In genomic region chr19:18990128-18990708, GRCh38 we compare ENCODE assay signal across 20 cellular contexts. TPM values are rescaled to one million over a fixed set of nuclear protein-coding genes. Genes with fewer than 3 reads are reported as not detected.
DNase-seq lines count a peak whose midpoint lies in the region; ATAC-seq, FAIRE-seq and TF ChIP-seq lines count a peak whose summit lies in the region.
"Had no signal": no experiment of that assay in that cellular context is flagged by ENCODE, and none has a peak within 500 bp of the region (broad histone marks: within the 10 kb centered on the region; RNA-seq: fewer than 3 reads in every experiment).

No MANE protein-coding gene starts in this region.

- no peak for TF ChIP-seq EP300 in K562 (IDR thresholded peaks at IDR 0.05; ENCODE audit: low read length)

- TF ChIP-seq POLR2A in K562 (conservative IDR thresholded peaks at IDR 0.05) = peak; percentile 66

- intact Hi-C loops in K562 (cut with micrococcal nuclease) = no loop called here
- intact Hi-C loops in mammary epithelial cell (cut with micrococcal nuclease) = no loop called here

- BruUV-seq in K562 (replicated peaks; lab: Mats Ljungman, UMichigan) = no TSS peak
- BruUV-seq in mammary epithelial cell (replicated peaks; lab: Mats Ljungman, UMichigan) = no TSS peak

- no peak for TF ChIP-seq CTCF in HEK293 (tag by site-specific recombination; IDR thresholded peaks at IDR 0.05)
- no peak for TF ChIP-seq CTCF in K562 (IDR thresholded peaks at IDR 0.05 in 2 of 3, conservative IDR thresholded peaks at IDR 0.05 in 1 of 3; ENCODE audit: insufficient read depth in 2 of 3, low read depth in 1 of 3, low read length in 3 of 3)
- TF ChIP-seq CTCF in mammary epithelial cell (conservative IDR thresholded peaks at IDR 0.05 in 1 of 2, IDR thresholded peaks at IDR 0.05 in 1 of 2; ENCODE audit: extremely low read depth in 1 of 2, insufficient read depth in 1 of 2, low read depth in 1 of 2, low read length in 2 of 2) = no peak

- WGBS in K562 (ENCODE audit: insufficient coverage, low coverage, missing lambda C conversion rate) = 68% methylated on average over 5 of the region's 5 CpGs
- WGBS in mammary epithelial cell (ENCODE audit: low coverage, missing lambda C conversion rate) = 97% methylated on average over 4 of the region's 5 CpGs

- ATAC-seq in activated CD8-positive, alpha-beta memory T cell treated with anti-CD3 and anti-CD28 coated beads, Interleukin-2, amount 10 ng/mL, durations not matched to agents 7 days and 5 days = peak; percentile 18
- peak; percentile 17 for ATAC-seq in K562
- peak; percentile 20 for ATAC-seq in stimulated activated naive CD8-positive, alpha-beta T cell treated with anti-CD3 and anti-CD28 coated beads, Interleukin-15, Interleukin-2, amounts not matched to agents 100 U/mL and 50 U/mL, for 24 hours

- H3K9ac ChIP-seq in K562 (ENCODE audit: insufficient read depth in 1 of 2, low read depth in 2 of 2, low read length in 2 of 2) (0 out of 4 replicates have a peak overlapping the region, but pooled peaks of 1 of the 2 experiments have one; percentile 29), mammary epithelial cell (ENCODE audit: insufficient read depth, low read length) (no peak overlapping the region)

- H3K4me3 Mint-ChIP-seq in activated CD8-positive, alpha-beta memory T cell treated with anti-CD3 and anti-CD28 coated beads, Interleukin-2, amount 10 ng/mL, durations not matched to agents 7 days and 5 days = no peak overlapping the region

- H3K9me1 ChIP-seq in K562 (ENCODE audit: control insufficient read depth, insufficient read depth, low read length) = no peaks in the 10 kb centered on the region

- CTCF ChIA-PET in activated CD8-positive, alpha-beta memory T cell treated with anti-CD3 and anti-CD28 coated beads, Interleukin-2, amount 10 ng/mL, durations not matched to agents 7 days and 5 days (lab: Charles Lee) = no interaction called here
- CTCF ChIA-PET in HEK293 (lab: Yijun Ruan, JAX) = no interaction called here
- CTCF ChIA-PET in K562 (lab: Yijun Ruan, JAX; ENCODE audit: low intra/inter-chr PET ratio) = no interaction called here
- CTCF ChIA-PET in mammary epithelial cell (lab: Charles Lee; ENCODE audit: low non-redundant PET) = no interaction called here

- peaks cover 18% of the 10 kb centered on the region for H3K36me3 Mint-ChIP-seq in activated CD8-positive, alpha-beta memory T cell treated with anti-CD3 and anti-CD28 coated beads, Interleukin-2, amount 10 ng/mL, durations not matched to agents 7 days and 5 days

- H3K4me1 ChIP-seq in HEK293 (ENCODE audit: control insufficient read depth, insufficient read depth, low read length) (no peaks in the 10 kb centered on the region), K562 (replicated peaks in 1 of 2; ENCODE audit: control insufficient read depth in 2 of 2, insufficient read depth in 2 of 2, low read length in 2 of 2) (peaks cover 0 to 9% of the 10 kb centered on the region in 2 experiments; a peak in 1 of 5 replicates), mammary epithelial cell (ENCODE audit: insufficient read depth, low read length) (peaks cover 3% of the 10 kb centered on the region)
- H3K4me1 ChIP-seq: HAP-1 had no signal

- no peaks in the 10 kb centered on the region for H3K4me1 Mint-ChIP-seq in activated CD8-positive, alpha-beta memory T cell treated with anti-CD3 and anti-CD28 coated beads, Interleukin-2, amount 10 ng/mL, durations not matched to agents 7 days and 5 days

- no peak overlapping the region for H3K4me3 ChIP-seq in HEK293 (ENCODE audit: low read depth, low read length)
- no peak overlapping the region for H3K4me3 ChIP-seq in K562
- H3K4me3 ChIP-seq in mammary epithelial cell (replicated peaks in 1 of 3; ENCODE audit: insufficient read depth in 1 of 3, low read depth in 2 of 3, low read length in 3 of 3) = no peak overlapping the region
- H3K4me3 ChIP-seq: BLaER1 treated with 17β-estradiol and CSF1 and Interleukin-3, amounts not matched to agents 10 nM and 100 nM; HAP-1 had no signal

- H3K27ac Mint-ChIP-seq in activated CD8-positive, alpha-beta memory T cell treated with anti-CD3 and anti-CD28 coated beads, Interleukin-2, amount 10 ng/mL, durations not matched to agents 7 days and 5 days = no peak overlapping the region

- H3K36me3 ChIP-seq in HEK293 (ENCODE audit: control insufficient read depth in 2 of 2, insufficient read depth in 1 of 2, low read length in 2 of 2) (peaks cover 9 to 40% of the 10 kb centered on the region in 2 experiments; a peak in 2 of 3 replicates), K562 (ENCODE audit: control insufficient read depth, insufficient read depth, low read length) (peaks cover 40% of the 10 kb centered on the region; the same call in 2 of the 3 replicates), mammary epithelial cell (ENCODE audit: insufficient read depth, low read length) (peaks cover 10% of the 10 kb centered on the region)

- no peak for FAIRE-seq in K562 (lab: Jason Lieb, UNC)
- FAIRE-seq: A204.1, GM19239 had no signal

- dilution Hi-C loops in mammary epithelial cell (cut with HindIII; ENCODE audit: low sequenced_read_pairs) = loop anchor here (5.0 kb wide), 2 partner anchors 33 to 37 kb away; no protein-coding TSS in a partner anchor

- peaks cover 11% of the 10 kb centered on the region for H3K27me3 Mint-ChIP-seq in activated CD8-positive, alpha-beta memory T cell treated with anti-CD3 and anti-CD28 coated beads, Interleukin-2, amount 10 ng/mL, durations not matched to agents 7 days and 5 days

- no peak for DNase-seq in activated CD8-positive, alpha-beta memory T cell treated with anti-CD3 and anti-CD28 coated beads, Interleukin-2, amount 10 ng/mL, durations not matched to agents 7 days and 5 days
- no peak for DNase-seq in activated CD8-positive, alpha-beta memory T cell treated with anti-CD3 and anti-CD28 coated beads, Interleukin-2, amount 50 U/mL, for 48 hours
- no peak for DNase-seq in K562 (ENCODE audit: extremely low read depth in 1 of 4, low spot score in 3 of 4)
- no peak for DNase-seq in stimulated activated naive CD8-positive, alpha-beta T cell treated with anti-CD3 and anti-CD28 coated beads, Interleukin-15, Interleukin-2, amounts not matched to agents 100 U/mL and 50 U/mL, for 24 hours
- DNase-seq in mammary epithelial cell = no peak
- no peak for DNase-seq in NCI-H1105 (lab: John Stamatoyannopoulos, UW)
- no peak for DNase-seq in NCI-H1436 treated with DMSO at 0.1 percent for 48 hours (lab: John Stamatoyannopoulos, UW)
- DNase-seq: GF-D8; IMR-90; NCI-H1105 treated with DMSO at 0.1 percent for 48 hours; NCI-H187; NCI-H345; NCI-H526; NK-92 treated with Interleukin-12 subunit alpha and Interleukin-12 subunit beta, amount 100 ng/mL, for 24 hours; OCI-M1 had no signal

- H3K79me2 ChIP-seq in K562 (ENCODE audit: control insufficient read depth, insufficient read depth, low read length) = no peaks in the 10 kb centered on the region
- H3K79me2 ChIP-seq in mammary epithelial cell (ENCODE audit: insufficient read depth, low read length) = no peaks in the 10 kb centered on the region

- no peak overlapping the region for H3K27ac ChIP-seq in HEK293 (ENCODE audit: extremely low read depth, low read depth, low read length)
- no peak overlapping the region for H3K27ac ChIP-seq in K562 (ENCODE audit: extremely low read depth, low read depth, low read length)
- H3K27ac ChIP-seq in mammary epithelial cell (ENCODE audit: insufficient read depth, low read depth, low read length) = no peak overlapping the region
- H3K27ac ChIP-seq: BLaER1 treated with 17β-estradiol and CSF1 and Interleukin-3, amounts not matched to agents 10 nM and 100 nM had no signal

- H3K4me2 ChIP-seq in K562 (ENCODE audit: insufficient read depth, low read length) (no peak overlapping the region), mammary epithelial cell (ENCODE audit: insufficient read depth, low read depth, low read length) (no peak overlapping the region)
- H3K4me2 ChIP-seq: BLaER1 treated with 17β-estradiol and CSF1 and Interleukin-3, amounts not matched to agents 10 nM and 100 nM had no signal

- POLR2A ChIA-PET in HEK293 (lab: Yijun Ruan, JAX) = interaction anchor here (0.6 to 1.1 kb wide), 2 partner anchors 19 to 131 kb away, joined by 3 read pairs; no protein-coding TSS in a partner anchor
- POLR2A ChIA-PET in K562 (lab: Yijun Ruan, JAX) = interaction anchor here (0.6 kb wide), 2 partner anchors 100 to 124 kb away, joined by 3 read pairs; no protein-coding TSS in a partner anchor

- no peaks in the 10 kb centered on the region for H3K9me3 Mint-ChIP-seq in activated CD8-positive, alpha-beta memory T cell treated with anti-CD3 and anti-CD28 coated beads, Interleukin-2, amount 10 ng/mL, durations not matched to agents 7 days and 5 days (ENCODE audit: low read depth)

- TF ChIP-seq RAD21 in K562 (CRISPR knock-in tag; conservative IDR thresholded peaks at IDR 0.05 in 1 of 2, IDR thresholded peaks at IDR 0.05 in 1 of 2) = no peak

- H2AFZ ChIP-seq in K562 (ENCODE audit: low read depth, low read length) (no peak overlapping the region), mammary epithelial cell (ENCODE audit: low read depth, low read length) (no peak overlapping the region)

- H3K9me3 ChIP-seq in HEK293 (ENCODE audit: control insufficient read depth, insufficient read depth, low read depth, low read length) (no peaks in the 10 kb centered on the region), K562 (replicated peaks; ENCODE audit: control insufficient read depth, insufficient read depth, low read depth, low read length) (no peaks in the 10 kb centered on the region), mammary epithelial cell (replicated peaks; ENCODE audit: insufficient read depth, low read length) (no peaks in the 10 kb centered on the region)
- H3K9me3 ChIP-seq: BLaER1 treated with 17β-estradiol and CSF1 and Interleukin-3, amounts not matched to agents 10 nM and 100 nM; HAP-1 had no signal

- in situ Hi-C loops in K562 (cut with MboI) = no loop called here
- in situ Hi-C loops in mammary epithelial cell (cut with MboI; ENCODE audit: low sequenced_read_pairs in 2 of 2) = no loop called here

- H4K20me1 ChIP-seq in K562 (replicated peaks; ENCODE audit: control insufficient read depth, insufficient read depth, low read length) (peaks cover 7% of the 10 kb centered on the region; the same call in 1 of the 2 replicates), mammary epithelial cell (ENCODE audit: insufficient read depth, low read length) (no peaks in the 10 kb centered on the region)

- H3K27me3 ChIP-seq in K562 (ENCODE audit: control insufficient read depth in 2 of 2, insufficient read depth in 2 of 2, low read length in 2 of 2) (peaks cover 0 to 3% of the 10 kb centered on the region in 2 experiments; a peak in 2 of 5 replicates), mammary epithelial cell (ENCODE audit: insufficient read depth, low read length) (no peaks in the 10 kb centered on the region)
- H3K27me3 ChIP-seq: BLaER1 treated with 17β-estradiol and CSF1 and Interleukin-3, amounts not matched to agents 10 nM and 100 nM had no signal

RNA-seq across cellular contexts. Expression of gene SUGP2, which starts 43.1 kb away (rescaled TPM):
- total RNA-seq in activated CD8-positive, alpha-beta memory T cell treated with anti-CD3 and anti-CD28 coated beads, Interleukin-2, amount 10 ng/mL, durations not matched to agents 7 days and 5 days = 100 to 1,000 TPM; 126 to 192 TPM
- total RNA-seq in K562 (2011; cell fraction: chromatin; rRNA removed; ENCODE audit: low replicate concordance) = 383 and 414 TPM in 2 replicates
- 210 and 215 TPM in 2 replicates for total RNA-seq in K562 (2011; cell fraction: nucleolus; rRNA removed)
- 214 and 219 TPM in 2 replicates for total RNA-seq in K562 (2011; cell fraction: nucleoplasm; rRNA removed)
- total RNA-seq in K562 (2014; rRNA removed) = 50.6 and 61.7 TPM in 2 replicates
- 63.1 and 70.8 TPM in 2 replicates for total RNA-seq in K562 (2014; rRNA removed; fragmentation: Illumina TruSeq; extraction: Trizol)
- 60.5 and 61.8 TPM in 2 replicates for total RNA-seq in K562 (2015; rRNA removed; fragmentation: Illumina TruSeq; extraction: Trizol)
- 96.4 and 97.5 TPM in 2 replicates for total RNA-seq in K562 (2021)
- 101 and 135 TPM in 2 replicates for polyA plus RNA-seq in K562 (2011; rRNA removed)
- polyA plus RNA-seq in K562 (2011; cell fraction: cytosol; rRNA removed) = 49.7 and 83.6 TPM in 2 replicates
- polyA plus RNA-seq in K562 (2011; cell fraction: nucleus; rRNA removed) = 318 and 368 TPM in 2 replicates
- polyA plus RNA-seq in K562 (2012) = 73.8 and 103 TPM in 2 replicates
- 82.8 and 89.9 TPM in 2 replicates for polyA plus RNA-seq in K562 (2014; fragmentation: Illumina TruSeq; extraction: Trizol)
- 10 to 100 TPM; 13.1 to 22.6 TPM for polyA plus RNA-seq in K562 (2014; fragmentation: Nextera tagmentation; extraction: Ambion mirVana)
- 93.0 and 120 TPM in 2 replicates for polyA plus RNA-seq in K562 (2014; rRNA removed)
- 58.5 and 77.2 TPM in 2 replicates for polyA minus RNA-seq in K562 (2011; rRNA and poly(A)+ RNA removed)
- 32.1 and 32.5 TPM in 2 replicates for polyA minus RNA-seq in K562 (2011; cell fraction: cytosol; rRNA and poly(A)+ RNA removed)
- polyA minus RNA-seq in K562 (2011; cell fraction: nucleus; rRNA and poly(A)+ RNA removed) = 80.9 and 135 TPM in 2 replicates
- total RNA-seq in mammary epithelial cell = 10 to 100 TPM; 34.0 to 59.5 TPM
- polyA plus RNA-seq in mammary epithelial cell = 28.1 TPM
- 38.5 TPM for polyA minus RNA-seq in mammary epithelial cell

RNA-seq across cellular contexts. Expression of gene ARMC6, which starts 43.2 kb away (rescaled TPM):
- total RNA-seq in activated CD8-positive, alpha-beta memory T cell treated with anti-CD3 and anti-CD28 coated beads, Interleukin-2, amount 10 ng/mL, durations not matched to agents 7 days and 5 days = 10 to 100 TPM; 30.8 to 39.0 TPM
- 30.4 and 88.7 TPM in 2 replicates for total RNA-seq in K562 (2011; cell fraction: chromatin; rRNA removed; ENCODE audit: low replicate concordance)
- total RNA-seq in K562 (2011; cell fraction: nucleolus; rRNA removed) = 63.9 and 75.1 TPM in 2 replicates
- total RNA-seq in K562 (2011; cell fraction: nucleoplasm; rRNA removed) = 40.5 and 41.2 TPM in 2 replicates
- total RNA-seq in K562 (2014; rRNA removed) = 93.4 and 116 TPM in 2 replicates
- total RNA-seq in K562 (2014; rRNA removed; fragmentation: Illumina TruSeq; extraction: Trizol) = 25.9 and 40.9 TPM in 2 replicates
- 62.3 and 63.9 TPM in 2 replicates for total RNA-seq in K562 (2015; rRNA removed; fragmentation: Illumina TruSeq; extraction: Trizol)
- total RNA-seq in K562 (2021) = 69.2 and 73.4 TPM in 2 replicates
- polyA plus RNA-seq in K562 (2011; rRNA removed) = 38.1 and 47.1 TPM in 2 replicates
- polyA plus RNA-seq in K562 (2011; cell fraction: cytosol; rRNA removed) = 48.2 and 88.3 TPM in 2 replicates
- polyA plus RNA-seq in K562 (2011; cell fraction: nucleus; rRNA removed) = 48.6 and 65.2 TPM in 2 replicates
- polyA plus RNA-seq in K562 (2012) = 53.4 and 54.5 TPM in 2 replicates
- 63.6 and 75.5 TPM in 2 replicates for polyA plus RNA-seq in K562 (2014; fragmentation: Illumina TruSeq; extraction: Trizol)
- 1 to 10 TPM; 2.1 to 5.4 TPM for polyA plus RNA-seq in K562 (2014; fragmentation: Nextera tagmentation; extraction: Ambion mirVana)
- 65.4 and 76.3 TPM in 2 replicates for polyA plus RNA-seq in K562 (2014; rRNA removed)
- polyA minus RNA-seq in K562 (2011; rRNA and poly(A)+ RNA removed) = 23.4 and 39.5 TPM in 2 replicates
- polyA minus RNA-seq in K562 (2011; cell fraction: cytosol; rRNA and poly(A)+ RNA removed) = 50.9 and 61.3 TPM in 2 replicates
- polyA minus RNA-seq in K562 (2011; cell fraction: nucleus; rRNA and poly(A)+ RNA removed) = 25.5 and 25.7 TPM in 2 replicates
- 10 to 100 TPM; 35.1 to 37.7 TPM for total RNA-seq in mammary epithelial cell
- 42.6 TPM for polyA plus RNA-seq in mammary epithelial cell
- 62.6 TPM for polyA minus RNA-seq in mammary epithelial cell

RNA-seq across cellular contexts. Expression of gene HOMER3, which starts 49.2 kb away (rescaled TPM):
- total RNA-seq in activated CD8-positive, alpha-beta memory T cell treated with anti-CD3 and anti-CD28 coated beads, Interleukin-2, amount 10 ng/mL, durations not matched to agents 7 days and 5 days = under 1 TPM in 1 of 2 experiments, not detected in 1; 0.26 TPM
- 9.9 and 22.2 TPM in 2 replicates for total RNA-seq in K562 (2011; cell fraction: chromatin; rRNA removed; ENCODE audit: low replicate concordance)
- total RNA-seq in K562 (2011; cell fraction: nucleolus; rRNA removed) = 12.0 and 12.4 TPM in 2 replicates
- total RNA-seq in K562 (2011; cell fraction: nucleoplasm; rRNA removed) = 9.1 and 12.6 TPM in 2 replicates
- total RNA-seq in K562 (2014; rRNA removed) = 4.2 and 6.8 TPM in 2 replicates
- 1.2 and 1.3 TPM in 2 replicates for total RNA-seq in K562 (2014; rRNA removed; fragmentation: Illumina TruSeq; extraction: Trizol)
- total RNA-seq in K562 (2015; rRNA removed; fragmentation: Illumina TruSeq; extraction: Trizol) = 1.5 and 2.7 TPM in 2 replicates
- 3.4 and 4.1 TPM in 2 replicates for total RNA-seq in K562 (2021)
- 5.1 and 10.3 TPM in 2 replicates for polyA plus RNA-seq in K562 (2011; rRNA removed)
- 9.6 and 10.5 TPM in 2 replicates for polyA plus RNA-seq in K562 (2011; cell fraction: cytosol; rRNA removed)
- 9.2 and 20.4 TPM in 2 replicates for polyA plus RNA-seq in K562 (2011; cell fraction: nucleus; rRNA removed)
- 2.4 and 5.5 TPM in 2 replicates for polyA plus RNA-seq in K562 (2012)
- 2.9 and 4.7 TPM in 2 replicates for polyA plus RNA-seq in K562 (2014; fragmentation: Illumina TruSeq; extraction: Trizol)
- not detected for polyA plus RNA-seq in K562 (2014; fragmentation: Nextera tagmentation; extraction: Ambion mirVana)
- polyA plus RNA-seq in K562 (2014; rRNA removed) = 3.7 and 6.4 TPM in 2 replicates
- 2.5 and 2.9 TPM in 2 replicates for polyA minus RNA-seq in K562 (2011; rRNA and poly(A)+ RNA removed)
- 3.3 and 6.9 TPM in 2 replicates for polyA minus RNA-seq in K562 (2011; cell fraction: cytosol; rRNA and poly(A)+ RNA removed)
- 3.4 and 8.3 TPM in 2 replicates for polyA minus RNA-seq in K562 (2011; cell fraction: nucleus; rRNA and poly(A)+ RNA removed)
- total RNA-seq in mammary epithelial cell = 100 to 1,000 TPM; 114 to 138 TPM
- 110 TPM for polyA plus RNA-seq in mammary epithelial cell
- 18.1 TPM for polyA minus RNA-seq in mammary epithelial cell

Comparison
In these comparisons a context has a peak if more than half of its experiments do, and no peak if none do; other contexts are left out.
1. RNA of gene HOMER3, which starts 49.2 kb away (total RNA-seq): 114 to 138 TPM in mammary epithelial cell; 1.2 to 22.2 TPM in K562 and 0.26 TPM in activated CD8-positive, alpha-beta memory T cell treated with anti-CD3 and anti-CD28 coated beads, Interleukin-2, amount 10 ng/mL, durations not matched to agents 7 days and 5 days; every median in the first group is over 4 times any median in the second.
2. Peak in every context shown above with its lines, with median percentiles within 50 percentile points of each other: ATAC-seq.